6 cellular contexts compared by ENCODE assay signal in the genomic region with DNA sequence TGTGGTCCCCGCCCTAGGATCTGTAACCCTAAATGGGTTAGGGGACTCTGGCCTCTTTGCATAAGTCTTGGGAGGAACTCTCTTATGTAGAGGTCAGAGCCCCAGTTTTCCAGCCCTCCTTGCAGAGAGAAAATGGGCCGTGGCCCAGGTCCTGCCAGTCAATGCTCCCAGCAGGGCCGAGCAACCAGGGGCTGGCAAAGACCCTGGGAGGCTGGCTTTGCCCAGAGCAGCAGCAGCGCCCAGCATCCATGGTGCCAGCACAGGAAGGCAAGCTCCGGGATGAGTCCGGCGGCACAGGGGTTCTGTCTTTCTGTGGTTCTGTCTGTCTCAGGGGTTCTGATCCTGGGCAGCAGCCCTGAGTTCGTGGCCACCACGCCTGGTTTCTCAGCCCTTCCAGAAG.
"Had no signal": no experiment of that assay in that cellular context is flagged by ENCODE, and none has a peak within 500 bp of the region (broad histone marks: within the 10 kb centered on the region; RNA-seq: fewer than 3 reads in every experiment).

No MANE protein-coding gene starts in this region.

- H3K27ac Mint-ChIP-seq: H9 had no signal

- H3K27ac ChIP-seq: GM23248 had no signal

- ATAC-seq: K562 had no signal

- H3K4me3 ChIP-seq: GM23248, K562 had no signal

- DNase-seq: GM23248, GOT3, H9, HCEC 1CT, IMR-90 had no signal

- H3K9ac ChIP-seq: GM23248 had no signal

- H2AFZ ChIP-seq: GM23248 had no signal

- H3K4me3 Mint-ChIP-seq: H9 had no signal
